ENCODE assay signal across 16 cellular contexts in genomic region chr1:236799001-236799400, GRCh38. TPM values are rescaled to one million over a fixed set of nuclear protein-coding genes. Genes with fewer than 3 reads are reported as not detected.
DNase-seq lines count a peak whose midpoint lies in the region; ATAC-seq and TF ChIP-seq lines count a peak whose summit lies in the region.
"Had no signal": no experiment of that assay in that cellular context is flagged by ENCODE, and none has a peak within 500 bp of the region (broad histone marks: within the 10 kb centered on the region; RNA-seq: fewer than 3 reads in every experiment).

No MANE protein-coding gene starts in this region.

- peak overlapping the region; percentile 18; the same call in 1 of the 2 replicates for H3K4me2 ChIP-seq in OCI-LY1 (ENCODE audit: low read length)

- H3K36me3 Mint-ChIP-seq in nephron progenitor cell (ENCODE audit: low read depth), result peaks cover 18% of the 10 kb centered on the region
- H3K36me3 Mint-ChIP-seq in CD4-positive, alpha-beta memory T cell, result peaks cover 0 to 38% of the 10 kb centered on the region in 2 donors

- peaks cover 60% of the 10 kb centered on the region for H3K4me1 Mint-ChIP-seq in nephron progenitor cell
- peaks cover 46 to 82% (median 58%) of the 10 kb centered on the region in 4 donors for H3K4me1 Mint-ChIP-seq in CD4-positive, alpha-beta memory T cell

- no peak overlapping the region for H3K4me3 Mint-ChIP-seq in nephron progenitor cell
- peak overlapping the region in 1 of 8 donors; percentile 7 for H3K4me3 Mint-ChIP-seq in CD4-positive, alpha-beta memory T cell
- H3K4me3 Mint-ChIP-seq: HFFc6 had no signal

- H2AFZ ChIP-seq in OCI-LY1 (ENCODE audit: low read length), result no peak overlapping the region

- H3F3A ChIP-seq in OCI-LY1 (ENCODE audit: insufficient read depth, low read length), result no peaks in the 10 kb centered on the region

- H3K27me3 ChIP-seq in cardiac muscle cell, result no peaks in the 10 kb centered on the region
- no peaks in the 10 kb centered on the region for H3K27me3 ChIP-seq in OCI-LY1 (ENCODE audit: insufficient read depth, low read length)
- H3K27me3 ChIP-seq in skeletal muscle tissue (ENCODE audit: control insufficient read depth in 3 of 3, insufficient read depth in 3 of 3, low read length in 3 of 3), result no peaks in the 10 kb centered on the region
- no peaks in the 10 kb centered on the region for H3K27me3 ChIP-seq in CD4-positive, alpha-beta memory T cell (ENCODE audit: insufficient read depth, low read length)

- CTCF ChIA-PET in CD4-positive, alpha-beta memory T cell (lab: Charles Lee; ENCODE audit: partially characterized antibody), result no interaction called here

- peaks cover 6% of the 10 kb centered on the region for H3K27me3 Mint-ChIP-seq in nephron progenitor cell (ENCODE audit: low read depth, poor library complexity)
- H3K27me3 Mint-ChIP-seq in CD4-positive, alpha-beta memory T cell, result no peaks in the 10 kb centered on the region
- H3K27me3 Mint-ChIP-seq: CD4-positive, alpha-beta T cell had no signal

- H3K9me2 ChIP-seq in OCI-LY1 (ENCODE audit: low read depth, low read length), result no peaks in the 10 kb centered on the region

- peaks cover 26% of the 10 kb centered on the region for H3K4me1 ChIP-seq in cardiac muscle cell (ENCODE audit: low read depth)
- peaks cover 32% of the 10 kb centered on the region for H3K4me1 ChIP-seq in OCI-LY1 (ENCODE audit: insufficient read depth, low read length, severe bottlenecking)
- H3K4me1 ChIP-seq in skeletal muscle tissue (ENCODE audit: control insufficient read depth in 3 of 3, insufficient read depth in 3 of 3, low read length in 3 of 3), result peaks cover 7 to 48% (median 27%) of the 10 kb centered on the region in 3 donors
- peaks cover 74% of the 10 kb centered on the region for H3K4me1 ChIP-seq in CD4-positive, alpha-beta memory T cell (ENCODE audit: insufficient read depth, low read length)

- H4K20me1 ChIP-seq in OCI-LY1 (ENCODE audit: insufficient read depth, low read length), result no peaks in the 10 kb centered on the region

- peaks cover 59% of the 10 kb centered on the region for H3K79me2 ChIP-seq in OCI-LY1 (ENCODE audit: insufficient read depth, low read length)

- TF ChIP-seq CTCF in cardiac muscle cell (IDR thresholded peaks at IDR 0.05; ENCODE audit: low read depth, low read length) (no peak), OCI-LY1 (IDR thresholded peaks at IDR 0.05; ENCODE audit: low read length) (no peak), nephron progenitor cell (IDR thresholded peaks at IDR 0.05) (no peak)

- DNase-seq in cardiac muscle cell (ENCODE audit: low read depth in 1 of 2, low spot score in 1 of 2) (no peak), Right ventricle myocardium superior (no peak), nephron progenitor cell (peak; percentile 15)
- DNase-seq in CD4-positive, alpha-beta memory T cell, result no peak
- no peak for DNase-seq in activated CD8-positive, alpha-beta memory T cell treated with anti-CD3 and anti-CD28 coated beads for 24 hours
- DNase-seq: 8988T; AML-193; C1 segment of cervical spinal cord; CD4-positive, alpha-beta T cell; DMS79; HFFc6 had no signal

- POLR2A ChIA-PET in CD4-positive, alpha-beta memory T cell (lab: Charles Lee; ENCODE audit: partially characterized antibody), result no interaction called here

- H3K27ac ChIP-seq in cardiac muscle cell, result peak overlapping the region; percentile 53
- no peak overlapping the region for H3K27ac ChIP-seq in OCI-LY1 (ENCODE audit: low read depth, low read length, poor library complexity, severe bottlenecking)
- peak overlapping the region; percentile 26 for H3K27ac ChIP-seq in skeletal muscle tissue (ENCODE audit: low read depth, low read length)
- H3K27ac ChIP-seq in CD4-positive, alpha-beta memory T cell (ENCODE audit: low read depth, low read length), result no peak overlapping the region

- H3K27ac Mint-ChIP-seq in nephron progenitor cell, result no peak overlapping the region
- H3K27ac Mint-ChIP-seq in CD4-positive, alpha-beta memory T cell, result no peak overlapping the region
- H3K27ac Mint-ChIP-seq: CD4-positive, alpha-beta T cell; HFFc6 had no signal

- H3K36me3 ChIP-seq in cardiac muscle cell (peaks cover 1% of the 10 kb centered on the region), OCI-LY1 (ENCODE audit: insufficient read depth, low read length) (peaks cover 16% of the 10 kb centered on the region; the same call in 1 of the 2 replicates), skeletal muscle tissue (ENCODE audit: control insufficient read depth in 3 of 3, insufficient read depth in 3 of 3, low read length in 3 of 3) (peaks cover 0 to 7% (median 6%) of the 10 kb centered on the region in 3 donors)
- H3K36me3 ChIP-seq in CD4-positive, alpha-beta memory T cell (ENCODE audit: insufficient read depth, low read length), result peaks cover 5% of the 10 kb centered on the region

- ATAC-seq in Right ventricle myocardium superior (ENCODE audit: poor library complexity) (no peak), GM19397 (IDR thresholded peaks at IDR 0.05; ENCODE audit: unreplicated experiment) (no peak)
- ATAC-seq: HepG2 had no signal

- intact Hi-C loops in Right ventricle myocardium superior (cut with DNase I), result no loop called here
- intact Hi-C loops in CD4-positive, alpha-beta memory T cell (cut with micrococcal nuclease), result loop anchor here (5.0 to 10.0 kb wide), 6 partner anchors 114 to 932 kb away; partner anchors contain the start of genes ACTN2, ERO1B, LGALS8 and LYST

- H3K9me3 ChIP-seq in cardiac muscle cell (ENCODE audit: low read depth) (no peaks in the 10 kb centered on the region), OCI-LY1 (ENCODE audit: low read length) (no peaks in the 10 kb centered on the region), skeletal muscle tissue (ENCODE audit: control insufficient read depth in 3 of 3, low read length in 3 of 3) (no peaks in the 10 kb centered on the region)
- no peaks in the 10 kb centered on the region for H3K9me3 ChIP-seq in CD4-positive, alpha-beta memory T cell (ENCODE audit: control insufficient read depth in 1 of 2, low read length in 2 of 2)
- H3K9me3 ChIP-seq: HAP-1 had no signal

- H3K9me3 Mint-ChIP-seq in nephron progenitor cell, result no peaks in the 10 kb centered on the region
- peaks cover 0 to 11% (median 0%) of the 10 kb centered on the region in 8 donors for H3K9me3 Mint-ChIP-seq in CD4-positive, alpha-beta memory T cell
- H3K9me3 Mint-ChIP-seq: CD4-positive, alpha-beta T cell; HFFc6 had no signal

- H3K4me3 ChIP-seq in cardiac muscle cell (no peak overlapping the region), OCI-LY1 (ENCODE audit: low read depth, low read length, poor library complexity, severe bottlenecking) (no peak overlapping the region), skeletal muscle tissue (ENCODE audit: low read length in 3 of 3) (no peak overlapping the region)
- no peak overlapping the region for H3K4me3 ChIP-seq in CD4-positive, alpha-beta memory T cell (ENCODE audit: low read length in 2 of 2)
- H3K4me3 ChIP-seq: HAP-1 had no signal

- H3K9ac ChIP-seq in OCI-LY1 (ENCODE audit: low read length) (no peak overlapping the region), skeletal muscle tissue (ENCODE audit: low read depth in 1 of 3, low read length in 3 of 3) (peak overlapping the region in 1 of 3 donors; percentile 4)

RNA-seq across cellular contexts. Expression of gene MTR, which starts 3.9 kb away (rescaled TPM):
- total RNA-seq in cardiac muscle cell (34.5 and 61.7 TPM in 2 replicates), Right ventricle myocardium superior (47.2 TPM), skeletal muscle tissue (23.5 TPM)
- 23.9 and 45.9 TPM in 2 replicates for polyA plus RNA-seq in cardiac muscle cell
- 10 to 100 TPM; 68.4 to 71.0 TPM for total RNA-seq in CD4-positive, alpha-beta memory T cell
- polyA plus RNA-seq in CD4-positive, alpha-beta memory T cell, result 10 to 100 TPM in 1 of 2 donors, 1 to 10 TPM in 1; 5.6 to 22.5 TPM

Comparison
In these comparisons a context has a peak if more than half of its experiments do, and no peak if none do; other contexts are left out.
1. H3K27ac ChIP-seq: peak in cardiac muscle cell (single experiment) and skeletal muscle tissue (single experiment); none in OCI-LY1 (single experiment) and CD4-positive, alpha-beta memory T cell (single experiment).